ENCODE assay signal across 11 cellular contexts in genomic region chr4:105194328-105195231, GRCh38. TPM values are rescaled to one million over a fixed set of nuclear protein-coding genes. Genes with fewer than 3 reads are reported as not detected.
DNase-seq lines count a peak whose midpoint lies in the region; ATAC-seq and TF ChIP-seq lines count a peak whose summit lies in the region.
"Had no signal": no experiment of that assay in that cellular context is flagged by ENCODE, and none has a peak within 500 bp of the region (broad histone marks: within the 10 kb centered on the region; RNA-seq: fewer than 3 reads in every experiment).

No MANE protein-coding gene starts in this region.

- intact Hi-C loops in activated T-helper 2 cell treated with anti-CD3 and anti-CD28 coated beads, Interferon-gamma antibody, Interleukin-2, Interleukin-4, amounts not matched to agents 10 μg/mL and 5 μg/mL and 100 μg/mL, durations not matched to agents 14 hours and 24 hours and 36 hours (cut with micrococcal nuclease) = loop anchor here (2.0 to 5.0 kb wide), 3 partner anchors 20 to 258 kb away; no protein-coding TSS in a partner anchor
- intact Hi-C loops in A673 (cut with micrococcal nuclease; ENCODE audit: unreplicated experiment) = no loop called here

- no peak overlapping the region for H3K4me3 ChIP-seq in A673 (ENCODE audit: low read depth, low read length, poor library complexity, severe bottlenecking)

- H3K36me3 Mint-ChIP-seq in activated naive CD4-positive, alpha-beta T cell treated with anti-CD3 and anti-CD28 coated beads, Interleukin-2, amount 50 U/mL, for 72 hours = peaks cover 14 to 45% of the 10 kb centered on the region in 2 donors
- peaks cover 50% of the 10 kb centered on the region for H3K36me3 Mint-ChIP-seq in activated naive CD4-positive, alpha-beta T cell treated with anti-CD3 and anti-CD28 coated beads, Interleukin-2, amount 10 ng/mL, durations not matched to agents 7 days and 5 days
- H3K36me3 Mint-ChIP-seq in activated T-helper 2 cell treated with anti-CD3 and anti-CD28 coated beads, Interferon-gamma antibody, Interleukin-2, Interleukin-4, amounts not matched to agents 10 μg/mL and 5 μg/mL and 100 μg/mL, durations not matched to agents 14 hours and 24 hours and 36 hours (ENCODE audit: low read depth) = peaks cover 62% of the 10 kb centered on the region

- H3K36me3 ChIP-seq in A673 (ENCODE audit: insufficient read depth, low read length, poor library complexity, severe bottlenecking) = no peaks in the 10 kb centered on the region

- no TSS peak for BruUV-seq in A673 (replicated peaks; lab: Mats Ljungman, UMichigan)

- H3K4me1 ChIP-seq in A673 (ENCODE audit: insufficient read depth, low read length, poor library complexity, severe bottlenecking) = peaks cover 45% of the 10 kb centered on the region

- DNase-seq in activated naive CD4-positive, alpha-beta T cell treated with anti-CD3 and anti-CD28 coated beads, Interleukin-2, amount 50 U/mL, for 72 hours (ENCODE audit: low spot score in 2 of 2) = no peak
- DNase-seq in activated naive CD4-positive, alpha-beta T cell treated with anti-CD3 and anti-CD28 coated beads, Interleukin-2, amount 10 ng/mL, durations not matched to agents 7 days and 5 days = no peak
- no peak for DNase-seq in activated T-helper 2 cell treated with anti-CD3 and anti-CD28 coated beads, Interferon-gamma antibody, Interleukin-2, Interleukin-4, amounts not matched to agents 10 μg/mL and 5 μg/mL and 100 μg/mL, durations not matched to agents 14 hours and 24 hours and 36 hours (ENCODE audit: low spot score)
- DNase-seq in stimulated activated naive CD8-positive, alpha-beta T cell treated with anti-CD3 and anti-CD28 coated beads, Interleukin-15, amount 100 ng/mL, for 72 hours = no peak
- DNase-seq in NCI-H2107 treated with DMSO at 0.1 percent for 48 hours (lab: John Stamatoyannopoulos, UW; ENCODE audit: unreplicated experiment) (no peak), A673 (ENCODE audit: low spot score) (no peak), erythroblast (lab: John Stamatoyannopoulos, UW) (no peak)
- DNase-seq: anterior cingulate cortex, left ventricle myocardium superior had no signal

- H3K4me3 Mint-ChIP-seq in activated naive CD4-positive, alpha-beta T cell treated with anti-CD3 and anti-CD28 coated beads, Interleukin-2, amount 10 ng/mL, durations not matched to agents 7 days and 5 days = no peak overlapping the region
- H3K4me3 Mint-ChIP-seq in activated T-helper 2 cell treated with anti-CD3 and anti-CD28 coated beads, Interferon-gamma antibody, Interleukin-2, Interleukin-4, amounts not matched to agents 10 μg/mL and 5 μg/mL and 100 μg/mL, durations not matched to agents 14 hours and 24 hours and 36 hours (ENCODE audit: low read depth) = no peak overlapping the region
- peak overlapping the region in 1 of 2 donors; percentile 54 for H3K4me3 Mint-ChIP-seq in stimulated activated naive CD8-positive, alpha-beta T cell treated with anti-CD3 and anti-CD28 coated beads, Interleukin-15, amount 100 ng/mL, for 72 hours

- no peaks in the 10 kb centered on the region for H3K27me3 ChIP-seq in A673 (replicated peaks; ENCODE audit: insufficient read depth, low read depth, low read length, poor library complexity)

- no peak for TF ChIP-seq POLR2A in erythroblast (IDR thresholded peaks at IDR 0.05; ENCODE audit: low read length)

- H3K4me1 Mint-ChIP-seq in activated naive CD4-positive, alpha-beta T cell treated with anti-CD3 and anti-CD28 coated beads, Interleukin-2, amount 10 ng/mL, durations not matched to agents 7 days and 5 days = peaks cover 7% of the 10 kb centered on the region
- peaks cover 42% of the 10 kb centered on the region for H3K4me1 Mint-ChIP-seq in activated T-helper 2 cell treated with anti-CD3 and anti-CD28 coated beads, Interferon-gamma antibody, Interleukin-2, Interleukin-4, amounts not matched to agents 10 μg/mL and 5 μg/mL and 100 μg/mL, durations not matched to agents 14 hours and 24 hours and 36 hours (ENCODE audit: low read depth)
- H3K4me1 Mint-ChIP-seq in stimulated activated naive CD8-positive, alpha-beta T cell treated with anti-CD3 and anti-CD28 coated beads, Interleukin-15, amount 100 ng/mL, for 72 hours = peaks cover 66% of the 10 kb centered on the region

- CTCF ChIA-PET in activated naive CD4-positive, alpha-beta T cell treated with anti-CD3 and anti-CD28 coated beads, Interleukin-2, amount 10 ng/mL, durations not matched to agents 7 days and 5 days (lab: Charles Lee) = no interaction called here
- CTCF ChIA-PET in A673 (lab: Charles Lee) = no interaction called here

- POLR2A ChIA-PET in A673 (lab: Charles Lee; ENCODE audit: low non-redundant PET) = interaction anchor here (0.6 kb wide), 1 partner anchor 47 kb away, joined by 11 read pairs; no protein-coding TSS in a partner anchor

- peak; percentile 62 to 80 for ATAC-seq in activated naive CD4-positive, alpha-beta T cell treated with anti-CD3 and anti-CD28 coated beads, Interleukin-2, amount 50 U/mL, for 72 hours
- peak; percentile 85 for ATAC-seq in HG02970 (IDR thresholded peaks at IDR 0.05; ENCODE audit: low FRiP score, unreplicated experiment)
- peak; percentile 96 for ATAC-seq in stimulated activated naive CD8-positive, alpha-beta T cell treated with anti-CD3 and anti-CD28 coated beads, Interleukin-15, amount 100 ng/mL, for 72 hours
- ATAC-seq: left ventricle myocardium superior, Right ventricle myocardium inferior had no signal

- H3K9me3 ChIP-seq in A673 (ENCODE audit: low read depth, low read length, poor library complexity, severe bottlenecking) = no peaks in the 10 kb centered on the region

- H3K27ac ChIP-seq in A673 (ENCODE audit: low read depth, low read length, poor library complexity, severe bottlenecking) = no peak overlapping the region

- H3K9me3 Mint-ChIP-seq in activated naive CD4-positive, alpha-beta T cell treated with anti-CD3 and anti-CD28 coated beads, Interleukin-2, amount 50 U/mL, for 72 hours = no peaks in the 10 kb centered on the region
- no peaks in the 10 kb centered on the region for H3K9me3 Mint-ChIP-seq in activated naive CD4-positive, alpha-beta T cell treated with anti-CD3 and anti-CD28 coated beads, Interleukin-2, amount 10 ng/mL, durations not matched to agents 7 days and 5 days
- no peaks in the 10 kb centered on the region for H3K9me3 Mint-ChIP-seq in activated T-helper 2 cell treated with anti-CD3 and anti-CD28 coated beads, Interferon-gamma antibody, Interleukin-2, Interleukin-4, amounts not matched to agents 10 μg/mL and 5 μg/mL and 100 μg/mL, durations not matched to agents 14 hours and 24 hours and 36 hours
- no peaks in the 10 kb centered on the region for H3K9me3 Mint-ChIP-seq in stimulated activated naive CD8-positive, alpha-beta T cell treated with anti-CD3 and anti-CD28 coated beads, Interleukin-15, amount 100 ng/mL, for 72 hours

- peak overlapping the region; percentile 7 to 64 for H3K27ac Mint-ChIP-seq in activated naive CD4-positive, alpha-beta T cell treated with anti-CD3 and anti-CD28 coated beads, Interleukin-2, amount 50 U/mL, for 72 hours
- H3K27ac Mint-ChIP-seq in activated naive CD4-positive, alpha-beta T cell treated with anti-CD3 and anti-CD28 coated beads, Interleukin-2, amount 10 ng/mL, durations not matched to agents 7 days and 5 days = no peak overlapping the region
- H3K27ac Mint-ChIP-seq in activated T-helper 2 cell treated with anti-CD3 and anti-CD28 coated beads, Interferon-gamma antibody, Interleukin-2, Interleukin-4, amounts not matched to agents 10 μg/mL and 5 μg/mL and 100 μg/mL, durations not matched to agents 14 hours and 24 hours and 36 hours = peak overlapping the region; percentile 46
- peak overlapping the region in 1 of 2 donors; percentile 69 for H3K27ac Mint-ChIP-seq in stimulated activated naive CD8-positive, alpha-beta T cell treated with anti-CD3 and anti-CD28 coated beads, Interleukin-15, amount 100 ng/mL, for 72 hours

- H3K27me3 Mint-ChIP-seq in activated naive CD4-positive, alpha-beta T cell treated with anti-CD3 and anti-CD28 coated beads, Interleukin-2, amount 10 ng/mL, durations not matched to agents 7 days and 5 days = no peaks in the 10 kb centered on the region
- H3K27me3 Mint-ChIP-seq in activated T-helper 2 cell treated with anti-CD3 and anti-CD28 coated beads, Interferon-gamma antibody, Interleukin-2, Interleukin-4, amounts not matched to agents 10 μg/mL and 5 μg/mL and 100 μg/mL, durations not matched to agents 14 hours and 24 hours and 36 hours (ENCODE audit: low read depth) = no peaks in the 10 kb centered on the region
- no peaks in the 10 kb centered on the region for H3K27me3 Mint-ChIP-seq in stimulated activated naive CD8-positive, alpha-beta T cell treated with anti-CD3 and anti-CD28 coated beads, Interleukin-15, amount 100 ng/mL, for 72 hours

- no peak for TF ChIP-seq CTCF in A673 (conservative IDR thresholded peaks at IDR 0.05; ENCODE audit: low read depth, low read length)

RNA-seq across cellular contexts. Expression of gene TET2, which starts 47.9 kb away (rescaled TPM):
- 10 to 100 TPM; 41.5 to 46.8 TPM for total RNA-seq in activated naive CD4-positive, alpha-beta T cell treated with anti-CD3 and anti-CD28 coated beads, Interleukin-2, amount 50 U/mL, for 72 hours
- 31.1 and 31.2 TPM in 2 replicates for total RNA-seq in activated T-helper 2 cell treated with anti-CD3 and anti-CD28 coated beads, Interferon-gamma antibody, Interleukin-2, Interleukin-4, amounts not matched to agents 10 μg/mL and 5 μg/mL and 100 μg/mL, durations not matched to agents 14 hours and 24 hours and 36 hours
- total RNA-seq in A673 (2021) = 22.8 and 25.7 TPM in 2 replicates
